27 cellular contexts compared by ENCODE assay signal in the genomic region with DNA sequence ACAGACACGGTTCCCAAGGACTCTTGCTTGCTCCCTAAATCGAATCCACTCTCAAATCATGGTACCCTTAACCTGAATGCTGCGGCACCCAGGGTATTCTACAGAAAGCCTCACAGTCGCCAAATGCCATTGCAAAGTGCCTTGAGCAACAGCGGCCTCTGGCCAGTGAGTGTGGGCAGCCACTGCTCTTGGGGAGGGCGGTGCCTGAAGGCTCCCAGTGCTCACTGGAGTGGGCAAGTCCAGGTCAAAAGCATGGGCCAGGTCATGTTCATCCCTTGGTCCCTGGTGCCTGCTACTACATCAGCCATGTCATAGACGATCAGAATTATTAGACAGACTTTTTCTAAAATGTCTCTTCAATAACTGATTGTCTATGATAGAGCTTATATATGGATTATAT.
"Had no signal": no experiment of that assay in that cellular context is flagged by ENCODE, and none has a peak within 500 bp of the region (broad histone marks: within the 10 kb centered on the region; RNA-seq: fewer than 3 reads in every experiment).

No MANE protein-coding gene starts in this region.

- H3K27me3 Mint-ChIP-seq: activated naive CD8-positive, alpha-beta T cell treated with anti-CD3 and anti-CD28 coated beads, Interleukin-2, amount 50 U/mL, for 24 hours had no signal

- ATAC-seq: activated naive CD4-positive, alpha-beta T cell treated with anti-CD3 and anti-CD28 coated beads, Interleukin-2, amount 50 U/mL, for 72 hours; activated naive CD8-positive, alpha-beta T cell treated with anti-CD3 and anti-CD28 coated beads, Interleukin-2, amount 50 U/mL, for 24 hours; body of pancreas; Panc1; WTC11 had no signal

- H3K36me3 ChIP-seq: ascending aorta, SJSA1 had no signal

- H3K9ac ChIP-seq: KMS-11 had no signal

- H3K4me3 ChIP-seq: ascending aorta, body of pancreas, SJSA1 had no signal

- H3K27ac Mint-ChIP-seq: activated naive CD4-positive, alpha-beta T cell treated with anti-CD3 and anti-CD28 coated beads, Interleukin-2, amount 50 U/mL, for 72 hours; activated naive CD8-positive, alpha-beta T cell treated with anti-CD3 and anti-CD28 coated beads, Interleukin-2, amount 50 U/mL, for 24 hours; T-helper 1 cell treated with Interleukin-12 subunit alpha and Interleukin-12 subunit beta and Interleukin-4 antibody, amounts not matched to agents 30 μg/mL and 1 μg/mL, for 36 hours; WTC11 had no signal

- H3K27ac ChIP-seq: ascending aorta, body of pancreas, KMS-11, RWPE1, SJSA1 had no signal

- H3K4me1 ChIP-seq: ascending aorta, body of pancreas, SJSA1 had no signal

- H3K4me3 Mint-ChIP-seq: activated naive CD8-positive, alpha-beta T cell treated with anti-CD3 and anti-CD28 coated beads, Interleukin-2, amount 50 U/mL, for 24 hours; T-helper 1 cell treated with Interleukin-12 subunit alpha and Interleukin-12 subunit beta and Interleukin-4 antibody, amounts not matched to agents 30 μg/mL and 1 μg/mL, for 36 hours; WTC11 had no signal

- H3K27me3 ChIP-seq: ascending aorta, body of pancreas, SJSA1 had no signal

- DNase-seq: activated CD4-positive, alpha-beta T cell treated with anti-CD3 and anti-CD28 coated beads for 48 hours; activated CD4-positive, alpha-beta T cell treated with anti-CD3 and anti-CD28 coated beads, Interleukin-2, amount 50 U/mL, for 48 hours; activated CD4-positive, CD25-positive, alpha-beta regulatory T cell treated with anti-CD3 and anti-CD28 coated beads, Interleukin-2, amount 50 U/mL, for 72 hours; activated naive CD4-positive, alpha-beta T cell treated with Interleukin-2 at 50 U/mL for 16 hours; activated naive CD8-positive, alpha-beta T cell treated with anti-CD3 and anti-CD28 coated beads, Interleukin-2, amount 50 U/mL, for 24 hours; activated T-cell treated with anti-CD3 and anti-CD28 coated beads, Interleukin-2, amount 50 U/mL, for 1 hour; amniotic stem cell; body of pancreas; central memory CD4-positive, alpha-beta T cell; MV-4-11; NCI-H1092 treated with DMSO at 0.1 percent for 48 hours; NCI-H1417 treated with DMSO at 0.1 percent for 48 hours; NCI-H1694 treated with DMSO at 0.1 percent for 48 hours; NCI-H2029 treated with DMSO at 0.1 percent for 48 hours; NCI-H510A treated with DMSO at 0.1 percent for 48 hours; NCI-H69; NK-92 treated with Interleukin-12 subunit alpha and Interleukin-12 subunit beta, amount 100 ng/mL, for 24 hours; OCI-M1; SHP77 had no signal

- H3K9me3 ChIP-seq: ascending aorta, body of pancreas had no signal

- H3K4me1 Mint-ChIP-seq: activated naive CD8-positive, alpha-beta T cell treated with anti-CD3 and anti-CD28 coated beads, Interleukin-2, amount 50 U/mL, for 24 hours had no signal
